12 cellular contexts compared by ENCODE assay signal in the genomic region with DNA sequence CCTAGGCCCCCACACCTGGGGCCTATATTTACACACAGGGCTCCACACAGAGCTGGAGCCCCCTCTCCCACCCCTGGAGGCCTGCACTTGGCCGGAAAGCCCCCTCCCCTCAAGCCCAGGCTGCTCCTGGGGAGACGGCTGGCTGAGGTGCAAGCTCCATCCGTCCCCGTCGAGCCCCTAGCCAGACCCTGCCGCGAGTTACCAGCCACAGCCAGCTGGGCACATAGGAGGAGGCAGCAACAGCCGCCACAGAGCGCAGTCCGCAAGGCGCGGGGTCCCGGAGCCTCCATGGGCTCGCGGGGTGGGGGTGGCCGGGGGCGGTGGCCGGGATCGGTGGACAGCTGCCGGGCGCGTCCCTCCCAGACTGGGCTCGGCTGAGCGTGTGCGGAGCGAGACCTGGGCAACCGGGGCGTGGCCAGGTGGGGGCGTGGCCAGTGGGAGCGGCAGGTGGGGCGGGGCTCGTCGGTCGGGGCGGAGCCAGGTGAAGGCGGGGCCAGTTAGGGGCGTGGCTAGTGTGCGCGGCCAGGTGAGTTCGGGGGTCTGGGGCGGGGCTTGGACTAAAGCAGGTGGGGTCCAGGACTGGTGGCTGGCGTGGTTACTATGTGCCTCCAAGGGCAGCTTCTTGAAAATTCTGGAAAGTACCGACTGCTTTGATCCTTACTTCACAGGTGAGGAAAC. TPM values are rescaled to one million over a fixed set of nuclear protein-coding genes. Genes with fewer than 3 reads are reported as not detected.
DNase-seq lines count a peak whose midpoint lies in the region; ATAC-seq, FAIRE-seq and TF ChIP-seq lines count a peak whose summit lies in the region.
"Had no signal": no experiment of that assay in that cellular context is flagged by ENCODE, and none has a peak within 500 bp of the region (broad histone marks: within the 10 kb centered on the region; RNA-seq: fewer than 3 reads in every experiment).

TSS of gene CD164L2 (minus strand) at position 384 of the 678 bp plus-strand sequence. CDS start at position 290, 94 bp downstream.

- intact Hi-C loops in lower leg skin (cut with DNase I; ENCODE audit: low total_unique reads), result loop anchor here (10.0 kb wide), 1 partner anchor 48 kb away; no protein-coding TSS in a partner anchor

- no peak for FAIRE-seq in urothelium cell line (lab: Jason Lieb, UNC)

- H3K4me3 Mint-ChIP-seq in activated CD8-positive, alpha-beta memory T cell treated with anti-CD3 and anti-CD28 coated beads, Interleukin-2, amount 10 ng/mL, durations not matched to agents 7 days and 5 days, result no peak within 1 kb of the TSS
- no peak within 1 kb of the TSS for H3K4me3 Mint-ChIP-seq in activated naive CD4-positive, alpha-beta T cell treated with anti-CD3 and anti-CD28 coated beads, Interleukin-2, amount 10 ng/mL, durations not matched to agents 7 days and 5 days
- H3K4me3 Mint-ChIP-seq: CD4-positive, CD25-positive, alpha-beta regulatory T cell had no signal

- no peak for TF ChIP-seq CTCF in lower leg skin (IDR thresholded peaks at IDR 0.05)
- TF ChIP-seq CTCF in GM10248 (IDR thresholded peaks at IDR 0.05; ENCODE audit: control extremely low read depth, extremely low read depth, low read depth, missing control alignments), result no peak

- no peak for DNase-seq in activated CD8-positive, alpha-beta memory T cell treated with anti-CD3 and anti-CD28 coated beads, Interleukin-2, amount 10 ng/mL, durations not matched to agents 7 days and 5 days
- DNase-seq in activated CD8-positive, alpha-beta memory T cell treated with anti-CD3 and anti-CD28 coated beads for 24 hours, result no peak
- DNase-seq in activated naive CD4-positive, alpha-beta T cell treated with anti-CD3 and anti-CD28 coated beads, Interleukin-2, amount 10 ng/mL, durations not matched to agents 7 days and 5 days, result peak; percentile 71
- DNase-seq in lower leg skin (ENCODE audit: low spot score in 2 of 2) (peak in 1 of 2 donors; percentile 47), urothelium cell line (ENCODE audit: low spot score) (peak; percentile 41), NOMO-1 (lab: John Stamatoyannopoulos, UW; ENCODE audit: unreplicated experiment in 2 of 2) (no peak), SKM-1 (lab: John Stamatoyannopoulos, UW; ENCODE audit: unreplicated experiment) (no peak), GM10248 (ENCODE audit: extremely low spot score) (no peak)

- H3K36me3 Mint-ChIP-seq in activated CD8-positive, alpha-beta memory T cell treated with anti-CD3 and anti-CD28 coated beads, Interleukin-2, amount 10 ng/mL, durations not matched to agents 7 days and 5 days, result no peaks in the 10 kb centered on the region
- no peaks in the 10 kb centered on the region for H3K36me3 Mint-ChIP-seq in activated naive CD4-positive, alpha-beta T cell treated with anti-CD3 and anti-CD28 coated beads, Interleukin-2, amount 10 ng/mL, durations not matched to agents 7 days and 5 days
- H3K36me3 Mint-ChIP-seq: CD4-positive, CD25-positive, alpha-beta regulatory T cell had no signal

- no peak for TF ChIP-seq POLR2A in lower leg skin (IDR thresholded peaks at IDR 0.05)

- POLR2A ChIA-PET in GM10248 (lab: Yijun Ruan, JAX), result no interaction called here

- H3K27me3 Mint-ChIP-seq in activated CD8-positive, alpha-beta memory T cell treated with anti-CD3 and anti-CD28 coated beads, Interleukin-2, amount 10 ng/mL, durations not matched to agents 7 days and 5 days, result peaks cover 8% of the 10 kb centered on the region
- H3K27me3 Mint-ChIP-seq in activated naive CD4-positive, alpha-beta T cell treated with anti-CD3 and anti-CD28 coated beads, Interleukin-2, amount 10 ng/mL, durations not matched to agents 7 days and 5 days, result peaks cover 47% of the 10 kb centered on the region

- CTCF ChIA-PET in activated CD8-positive, alpha-beta memory T cell treated with anti-CD3 and anti-CD28 coated beads, Interleukin-2, amount 10 ng/mL, durations not matched to agents 7 days and 5 days (lab: Charles Lee), result interaction anchor here (0.9 to 11.7 kb wide), 6 partner anchors 10 to 85 kb away, joined by 3 to 260 read pairs (median 8); partner anchors contain the start of gene MAP3K6
- CTCF ChIA-PET in activated naive CD4-positive, alpha-beta T cell treated with anti-CD3 and anti-CD28 coated beads, Interleukin-2, amount 10 ng/mL, durations not matched to agents 7 days and 5 days (lab: Charles Lee), result interaction anchor here (0.6 to 19.8 kb wide), 7 partner anchors 12 to 385 kb away, joined by 3 to 536 read pairs (median 4); partner anchors contain the start of gene MAP3K6
- CTCF ChIA-PET in GM10248 (lab: Yijun Ruan, JAX), result interaction anchor here (1.1 to 13.1 kb wide), 8 partner anchors 8 to 281 kb away, joined by 3 to 222 read pairs (median 10); partner anchors contain the start of gene MAP3K6

- H3K9me3 Mint-ChIP-seq in activated CD8-positive, alpha-beta memory T cell treated with anti-CD3 and anti-CD28 coated beads, Interleukin-2, amount 10 ng/mL, durations not matched to agents 7 days and 5 days (ENCODE audit: low read depth), result no peaks in the 10 kb centered on the region
- H3K9me3 Mint-ChIP-seq in activated naive CD4-positive, alpha-beta T cell treated with anti-CD3 and anti-CD28 coated beads, Interleukin-2, amount 10 ng/mL, durations not matched to agents 7 days and 5 days, result no peaks in the 10 kb centered on the region

- ATAC-seq in activated CD8-positive, alpha-beta memory T cell treated with anti-CD3 and anti-CD28 coated beads, Interleukin-2, amount 10 ng/mL, durations not matched to agents 7 days and 5 days, result peak; percentile 68

- H3K4me3 ChIP-seq in lower leg skin (ENCODE audit: low read depth, poor library complexity, severe bottlenecking), result peak within 1 kb of the TSS; percentile 12
- H3K4me3 ChIP-seq: coronary artery had no signal

- H3K27ac Mint-ChIP-seq in activated CD8-positive, alpha-beta memory T cell treated with anti-CD3 and anti-CD28 coated beads, Interleukin-2, amount 10 ng/mL, durations not matched to agents 7 days and 5 days, result no peak within 1 kb of the TSS
- no peak within 1 kb of the TSS for H3K27ac Mint-ChIP-seq in activated naive CD4-positive, alpha-beta T cell treated with anti-CD3 and anti-CD28 coated beads, Interleukin-2, amount 10 ng/mL, durations not matched to agents 7 days and 5 days
- H3K27ac Mint-ChIP-seq: CD4-positive, CD25-positive, alpha-beta regulatory T cell had no signal

- 14 to 18% methylated on average over 19 to 33 of the region's 43 CpGs for WGBS in lower leg skin, 2 donors

- no peaks in the 10 kb centered on the region for H3K4me1 Mint-ChIP-seq in activated CD8-positive, alpha-beta memory T cell treated with anti-CD3 and anti-CD28 coated beads, Interleukin-2, amount 10 ng/mL, durations not matched to agents 7 days and 5 days
- H3K4me1 Mint-ChIP-seq in activated naive CD4-positive, alpha-beta T cell treated with anti-CD3 and anti-CD28 coated beads, Interleukin-2, amount 10 ng/mL, durations not matched to agents 7 days and 5 days, result no peaks in the 10 kb centered on the region

RNA-seq across cellular contexts. Expression of gene CD164L2, which starts in this region (rescaled TPM):
- not detected for total RNA-seq in activated CD8-positive, alpha-beta memory T cell treated with anti-CD3 and anti-CD28 coated beads, Interleukin-2, amount 10 ng/mL, durations not matched to agents 7 days and 5 days
- 10 to 100 TPM in 2 of 4 donors, 1 to 10 TPM in 2; 4.3 to 12.0 (median 10.0) TPM for total RNA-seq in lower leg skin
- total RNA-seq: CD4-positive, CD25-positive, alpha-beta regulatory T cell; posterior vena cava; SK-MEL-5 had no signal

Comparison
In these comparisons a context has a peak if more than half of its experiments do, and no peak if none do; other contexts are left out.
1. RNA of gene CD164L2 (total RNA-seq): 4.3 to 12.0 TPM in lower leg skin; not detected in activated CD8-positive, alpha-beta memory T cell treated with anti-CD3 and anti-CD28 coated beads, Interleukin-2, amount 10 ng/mL, durations not matched to agents 7 days and 5 days; every median in the first group is over 4 times any median in the second.
2. Peak in ATAC-seq in activated CD8-positive, alpha-beta memory T cell treated with anti-CD3 and anti-CD28 coated beads, Interleukin-2, amount 10 ng/mL, durations not matched to agents 7 days and 5 days; RNA of the gene not detected or under 1 TPM.
3. DNase-seq: peak in activated naive CD4-positive, alpha-beta T cell treated with anti-CD3 and anti-CD28 coated beads, Interleukin-2, amount 10 ng/mL, durations not matched to agents 7 days and 5 days (single experiment) and urothelium cell line (single experiment); none in activated CD8-positive, alpha-beta memory T cell treated with anti-CD3 and anti-CD28 coated beads, Interleukin-2, amount 10 ng/mL, durations not matched to agents 7 days and 5 days (single experiment), activated CD8-positive, alpha-beta memory T cell treated with anti-CD3 and anti-CD28 coated beads for 24 hours (single experiment), NOMO-1 (0 of 2), SKM-1 (single experiment) and GM10248 (single experiment).